In genomic region chr1:47313915-47314664, GRCh38 we compare ENCODE assay signal across 1 cellular context.
TF ChIP-seq lines count a peak whose summit lies in the region.

Gene STIL (minus strand): TSS chr1:47314147. CDS start chr1:47310319, 3,828 bp downstream.

TF ChIP-seq in GM12878, 131 proteins besides CTCF, POLR2A, EP300 and RAD21 (continued from another document and continues in another):
- TF ChIP-seq MYB (IDR thresholded peaks at IDR 0.05; ENCODE audit: borderline replicate concordance, low read depth, low read length) (no peak), REST (IDR thresholded peaks at IDR 0.05; ENCODE audit: low read depth, low read length) (no peak), ZNF24 (IDR thresholded peaks at IDR 0.05) (no peak), RCOR1 (conservative IDR thresholded peaks at IDR 0.05; ENCODE audit: low read depth, low read length) (0 out of 2 replicates have a peak, but pooled peaks have one; percentile 56), SMAD5 (IDR thresholded peaks at IDR 0.05; ENCODE audit: low read depth) (no peak), JUND (IDR thresholded peaks at IDR 0.05; ENCODE audit: low read depth, low read length) (no peak), ZNF274 (IDR thresholded peaks at IDR 0.05; ENCODE audit: insufficient read depth, insufficient read length) (no peak), RELB (IDR thresholded peaks at IDR 0.05; ENCODE audit: low read depth) (peak; percentile 87), BRCA1 (IDR thresholded peaks at IDR 0.05; ENCODE audit: low read depth, low read length) (peak; percentile 21; the same call in 1 of the 2 replicates), KAT2A (conservative IDR thresholded peaks at IDR 0.05; ENCODE audit: control insufficient read depth, low read depth, low read length) (no peak), FOXK2 (IDR thresholded peaks at IDR 0.05) (no peak), USF1 (IDR thresholded peaks at IDR 0.05; ENCODE audit: borderline replicate concordance, extremely low read length, insufficient read depth, low read depth, low read length) (no peak), MYC (IDR thresholded peaks at IDR 0.05; ENCODE audit: insufficient read depth, insufficient read length, insufficient replicate concordance, low read length, severe bottlenecking) (no peak), IKZF2 (IDR thresholded peaks at IDR 0.05) (peak; percentile 50 to 82; a peak in 3 of 4 replicates), SMAD1 (IDR thresholded peaks at IDR 0.05; ENCODE audit: low read depth, partially characterized antibody) (no peak), CBFB (IDR thresholded peaks at IDR 0.05; ENCODE audit: low read depth) (no peak), PRDM15 (CRISPR knock-in tag; IDR thresholded peaks at IDR 0.05) (no peak), SREBF1 (IDR thresholded peaks at IDR 0.05; ENCODE audit: low read length) (no peak), BACH1 (IDR thresholded peaks at IDR 0.05; ENCODE audit: borderline replicate concordance) (no peak), KDM1A (IDR thresholded peaks at IDR 0.05; ENCODE audit: borderline replicate concordance) (no peak), IRF3 (IDR thresholded peaks at IDR 0.05) (peak; percentile 89), NFYA (IDR thresholded peaks at IDR 0.05; ENCODE audit: borderline replicate concordance, low read depth, low read length) (peak; percentile 63; the same call in 1 of the 2 replicates), CHD2 (IDR thresholded peaks at IDR 0.05; ENCODE audit: borderline replicate concordance, low read depth, low read length) (peak; percentile 94), MEF2A (IDR thresholded peaks at IDR 0.05; ENCODE audit: insufficient read depth, low read depth, low read length) (no peak), SKIL (IDR thresholded peaks at IDR 0.05; ENCODE audit: low read depth, poor library complexity, severe bottlenecking) (no peak), TBL1XR1 (IDR thresholded peaks at IDR 0.05; ENCODE audit: low read depth, low read length) (no peak), LARP7 (IDR thresholded peaks at IDR 0.05) (no peak), ETV6 (conservative IDR thresholded peaks at IDR 0.05 in 1 of 2, IDR thresholded peaks at IDR 0.05 in 1 of 2; ENCODE audit: borderline replicate concordance in 1 of 2, low read depth in 1 of 2) (no peak), CBX3 (IDR thresholded peaks at IDR 0.05; ENCODE audit: borderline replicate concordance, low read depth) (no peak), E2F4 (IDR thresholded peaks at IDR 0.05; ENCODE audit: low read depth, low read length) (peak; percentile 100), USF2 (IDR thresholded peaks at IDR 0.05; ENCODE audit: borderline replicate concordance, low read depth, low read length) (no peak), SIX5 (IDR thresholded peaks at IDR 0.05; ENCODE audit: low read depth, low read length, severe bottlenecking) (no peak), EZH2 (IDR thresholded peaks at IDR 0.05; ENCODE audit: borderline replicate concordance, control insufficient read depth, low read depth, low read length) (no peak), SREBF2 (IDR thresholded peaks at IDR 0.05; ENCODE audit: low read length) (no peak), NR2C2 (IDR thresholded peaks at IDR 0.05; ENCODE audit: borderline replicate concordance, control insufficient read depth, insufficient read length, low read depth) (no peak), RB1 (IDR thresholded peaks at IDR 0.05; ENCODE audit: borderline replicate concordance) (peak; percentile 87), WRNIP1 (IDR thresholded peaks at IDR 0.05; ENCODE audit: borderline replicate concordance, low read depth, low read length) (no peak), CUX1 (IDR thresholded peaks at IDR 0.05; ENCODE audit: insufficient replicate concordance, low read depth, low read length) (no peak), RUNX3 (IDR thresholded peaks at IDR 0.05; ENCODE audit: low read length) (peak; percentile 16; the same call in 1 of the 2 replicates), TAF1 (IDR thresholded peaks at IDR 0.05; ENCODE audit: borderline replicate concordance, low read depth, low read length) (peak; percentile 92), SMARCA5 (IDR thresholded peaks at IDR 0.05) (no peak)
